ENCODE assay signal across 23 cellular contexts in genomic region chr5:27311544-27311943, GRCh38.
A peak's percentile ranks its signal among the peaks of the same experiment; 100 is the strongest.
DNase-seq lines count a peak whose midpoint lies in the region; ATAC-seq and TF ChIP-seq lines count a peak whose summit lies in the region.
"Had no signal": no experiment of that assay in that cellular context is flagged by ENCODE, and none has a peak within 500 bp of the region (broad histone marks: within the 10 kb centered on the region; RNA-seq: fewer than 3 reads in every experiment).

No MANE protein-coding gene starts in this region.

- H4K20me1 ChIP-seq in SU-DHL-6 (ENCODE audit: low read depth, low read length) = no peaks in the 10 kb centered on the region

- H3K9me2 ChIP-seq in SU-DHL-6 (replicated peaks; ENCODE audit: insufficient read depth, low read length) = no peaks in the 10 kb centered on the region

- no peaks in the 10 kb centered on the region for H3F3A ChIP-seq in SU-DHL-6 (ENCODE audit: insufficient read depth)

- H3K9ac ChIP-seq in SU-DHL-6 (ENCODE audit: low read length) = no peak overlapping the region

- H3K4me2 ChIP-seq in SU-DHL-6 (ENCODE audit: low read depth, low read length, poor library complexity, severe bottlenecking) = no peak overlapping the region

- TF ChIP-seq CTCF in AG10803 (conservative IDR thresholded peaks at IDR 0.05; ENCODE audit: low read length) = no peak
- TF ChIP-seq CTCF in SU-DHL-6 (IDR thresholded peaks at IDR 0.05; ENCODE audit: insufficient read depth, low read length, poor library complexity, severe bottlenecking) = no peak
- no peak for TF ChIP-seq CTCF in foreskin fibroblast (IDR thresholded peaks at IDR 0.05; ENCODE audit: low read depth, low read length)
- TF ChIP-seq CTCF in type B pancreatic cell (conservative IDR thresholded peaks at IDR 0.05) = no peak

- no peaks in the 10 kb centered on the region for H3K9me3 ChIP-seq in SU-DHL-6 (ENCODE audit: insufficient read depth, low read length)
- H3K9me3 ChIP-seq: ovary, thoracic aorta had no signal

- no peak overlapping the region for H3K27ac Mint-ChIP-seq in activated CD8-positive, alpha-beta memory T cell treated with anti-CD3 and anti-CD28 coated beads, Interleukin-2, amount 10 ng/mL, durations not matched to agents 7 days and 5 days
- no peak overlapping the region for H3K27ac Mint-ChIP-seq in type B pancreatic cell
- H3K27ac Mint-ChIP-seq: activated CD4-positive, alpha-beta memory T cell treated with anti-CD3 and anti-CD28 coated beads, Interleukin-2, amount 10 ng/mL, durations not matched to agents 7 days and 5 days; CD4-positive, CD25-positive, alpha-beta regulatory T cell; naive thymus-derived CD4-positive, alpha-beta T cell; stimulated activated naive B cell treated with anti-CD40 and anti-IgM and Interleukin-4, amounts not matched to agents 10 μg/mL and 1 μg/mL and 100 μg/mL, for 72 hours had no signal

- no peak for ATAC-seq in activated CD8-positive, alpha-beta memory T cell treated with anti-CD3 and anti-CD28 coated beads, Interleukin-2, amount 10 ng/mL, durations not matched to agents 7 days and 5 days
- ATAC-seq: K562; naive thymus-derived CD4-positive, alpha-beta T cell; stimulated activated naive B cell treated with anti-CD40 and anti-IgM and Interleukin-4, amounts not matched to agents 10 μg/mL and 1 μg/mL and 100 μg/mL, for 72 hours had no signal

- no peaks in the 10 kb centered on the region for H3K36me3 Mint-ChIP-seq in activated CD8-positive, alpha-beta memory T cell treated with anti-CD3 and anti-CD28 coated beads, Interleukin-2, amount 10 ng/mL, durations not matched to agents 7 days and 5 days
- H3K36me3 Mint-ChIP-seq in type B pancreatic cell = no peaks in the 10 kb centered on the region
- H3K36me3 Mint-ChIP-seq: CD4-positive, CD25-positive, alpha-beta regulatory T cell; naive thymus-derived CD4-positive, alpha-beta T cell; stimulated activated naive B cell treated with anti-CD40 and anti-IgM and Interleukin-4, amounts not matched to agents 10 μg/mL and 1 μg/mL and 100 μg/mL, for 72 hours had no signal

- no peaks in the 10 kb centered on the region for H3K36me3 ChIP-seq in SU-DHL-6 (ENCODE audit: low read length)
- H3K36me3 ChIP-seq: ovary, thoracic aorta had no signal

- H3K79me2 ChIP-seq in SU-DHL-6 (ENCODE audit: insufficient read depth, low read length) = no peaks in the 10 kb centered on the region

- no peaks in the 10 kb centered on the region for H3K4me1 Mint-ChIP-seq in activated CD8-positive, alpha-beta memory T cell treated with anti-CD3 and anti-CD28 coated beads, Interleukin-2, amount 10 ng/mL, durations not matched to agents 7 days and 5 days
- H3K4me1 Mint-ChIP-seq in type B pancreatic cell (ENCODE audit: unreplicated experiment) = no peaks in the 10 kb centered on the region
- H3K4me1 Mint-ChIP-seq: activated CD4-positive, alpha-beta memory T cell treated with anti-CD3 and anti-CD28 coated beads, Interleukin-2, amount 10 ng/mL, durations not matched to agents 7 days and 5 days; CD4-positive, CD25-positive, alpha-beta regulatory T cell; naive thymus-derived CD4-positive, alpha-beta T cell; stimulated activated naive B cell treated with anti-CD40 and anti-IgM and Interleukin-4, amounts not matched to agents 10 μg/mL and 1 μg/mL and 100 μg/mL, for 72 hours had no signal

- no peak overlapping the region for H3K4me3 ChIP-seq in AG10803 (ENCODE audit: low read length)
- no peak overlapping the region for H3K4me3 ChIP-seq in SU-DHL-6 (ENCODE audit: insufficient read depth, low read length, poor library complexity, severe bottlenecking)
- H3K4me3 ChIP-seq in foreskin fibroblast (ENCODE audit: low read depth in 1 of 2, low read length in 2 of 2) = no peak overlapping the region
- H3K4me3 ChIP-seq: K562, lung, ovary, thoracic aorta had no signal

- H3K27me3 Mint-ChIP-seq in activated CD8-positive, alpha-beta memory T cell treated with anti-CD3 and anti-CD28 coated beads, Interleukin-2, amount 10 ng/mL, durations not matched to agents 7 days and 5 days = no peaks in the 10 kb centered on the region
- peaks cover 4% of the 10 kb centered on the region for H3K27me3 Mint-ChIP-seq in type B pancreatic cell
- H3K27me3 Mint-ChIP-seq: activated CD4-positive, alpha-beta memory T cell treated with anti-CD3 and anti-CD28 coated beads, Interleukin-2, amount 10 ng/mL, durations not matched to agents 7 days and 5 days; CD4-positive, CD25-positive, alpha-beta regulatory T cell; naive thymus-derived CD4-positive, alpha-beta T cell; stimulated activated naive B cell treated with anti-CD40 and anti-IgM and Interleukin-4, amounts not matched to agents 10 μg/mL and 1 μg/mL and 100 μg/mL, for 72 hours had no signal

- H3K27ac ChIP-seq in SU-DHL-6 (ENCODE audit: low read depth, low read length) (no peak overlapping the region), epithelial cell of prostate (peak overlapping the region; percentile 6)
- H3K27ac ChIP-seq: ovary, thoracic aorta had no signal

- peak; percentile 53 for DNase-seq in AG10803 (ENCODE audit: low read depth)
- DNase-seq in epithelial cell of prostate (ENCODE audit: low read depth, low spot score) = peak; percentile 18
- peak; percentile 48 for DNase-seq in iris pigment epithelial cell (ENCODE audit: low read depth)
- DNase-seq in foreskin fibroblast = no peak
- DNase-seq in activated CD8-positive, alpha-beta memory T cell treated with anti-CD3 and anti-CD28 coated beads, Interleukin-2, amount 10 ng/mL, durations not matched to agents 7 days and 5 days = no peak
- no peak for DNase-seq in pons (ENCODE audit: low spot score)
- DNase-seq in type B pancreatic cell (ENCODE audit: extremely low spot score, unreplicated experiment) = no peak
- DNase-seq: activated CD4-positive, alpha-beta memory T cell treated with anti-CD3 and anti-CD28 coated beads, Interleukin-2, amount 10 ng/mL, durations not matched to agents 7 days and 5 days; activated T-cell treated with anti-CD3 and anti-CD28 coated beads, Interleukin-2, amount 50 U/mL, for 1 hour; amygdala; CD4-positive, CD25-positive, alpha-beta regulatory T cell; effector CD8-positive, alpha-beta T cell; kidney; naive thymus-derived CD4-positive, alpha-beta T cell; NCI-H1048; NCI-H510A; ovary; stimulated activated CD4-positive, alpha-beta T cell treated with anti-CD3 and anti-CD28 coated beads, Interleukin-1b, Interleukin-23, amount 100 ng/mL, for 48 hours; stimulated activated naive B cell treated with anti-CD40 and anti-IgM and Interleukin-4, amounts not matched to agents 10 μg/mL and 1 μg/mL and 100 μg/mL, for 72 hours had no signal

- peak overlapping the region; percentile 64 for H2AFZ ChIP-seq in SU-DHL-6 (ENCODE audit: low read depth, low read length, severe bottlenecking)

- H3K27me3 ChIP-seq in SU-DHL-6 (ENCODE audit: low read length) = no peaks in the 10 kb centered on the region
- H3K27me3 ChIP-seq: ovary had no signal

- no peak overlapping the region for H3K4me3 Mint-ChIP-seq in activated CD8-positive, alpha-beta memory T cell treated with anti-CD3 and anti-CD28 coated beads, Interleukin-2, amount 10 ng/mL, durations not matched to agents 7 days and 5 days
- no peak overlapping the region for H3K4me3 Mint-ChIP-seq in type B pancreatic cell
- H3K4me3 Mint-ChIP-seq: activated CD4-positive, alpha-beta memory T cell treated with anti-CD3 and anti-CD28 coated beads, Interleukin-2, amount 10 ng/mL, durations not matched to agents 7 days and 5 days; CD4-positive, CD25-positive, alpha-beta regulatory T cell; naive thymus-derived CD4-positive, alpha-beta T cell; stimulated activated naive B cell treated with anti-CD40 and anti-IgM and Interleukin-4, amounts not matched to agents 10 μg/mL and 1 μg/mL and 100 μg/mL, for 72 hours had no signal

- peaks cover 2% of the 10 kb centered on the region for H3K9me3 Mint-ChIP-seq in activated CD8-positive, alpha-beta memory T cell treated with anti-CD3 and anti-CD28 coated beads, Interleukin-2, amount 10 ng/mL, durations not matched to agents 7 days and 5 days (ENCODE audit: low read depth)
- peaks cover 3% of the 10 kb centered on the region for H3K9me3 Mint-ChIP-seq in type B pancreatic cell

- CTCF ChIA-PET in activated CD8-positive, alpha-beta memory T cell treated with anti-CD3 and anti-CD28 coated beads, Interleukin-2, amount 10 ng/mL, durations not matched to agents 7 days and 5 days (lab: Charles Lee) = no interaction called here

Comparison
In these comparisons a context has a peak if more than half of its experiments do, and no peak if none do; other contexts are left out.
1. DNase-seq: peak in AG10803 (single experiment), epithelial cell of prostate (single experiment) and iris pigment epithelial cell (single experiment); none in foreskin fibroblast (0 of 2), activated CD8-positive, alpha-beta memory T cell treated with anti-CD3 and anti-CD28 coated beads, Interleukin-2, amount 10 ng/mL, durations not matched to agents 7 days and 5 days (single experiment), pons (single experiment) and type B pancreatic cell (single experiment).